Comparison of ENCODE assay signal across 10 cellular contexts in the genomic region with DNA sequence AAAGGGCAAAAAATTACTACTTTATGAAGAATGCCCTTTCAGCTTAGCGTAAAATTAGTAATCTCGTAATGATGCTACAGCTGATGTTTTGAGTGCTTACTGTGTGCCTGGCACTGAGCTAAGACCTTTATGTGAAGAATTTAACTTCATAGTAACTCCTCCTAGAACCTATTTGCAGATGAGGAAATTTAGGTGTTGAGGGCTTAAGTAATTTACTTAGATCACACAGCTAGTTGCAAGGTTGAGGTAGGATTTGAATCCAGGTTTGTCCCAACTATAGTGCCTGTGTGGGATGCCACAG. TPM values are rescaled to one million over a fixed set of nuclear protein-coding genes. Genes with fewer than 3 reads are reported as not detected.
A peak's percentile ranks its signal among the peaks of the same experiment; 100 is the strongest.
DNase-seq lines count a peak whose midpoint lies in the region; ATAC-seq lines count a peak whose summit lies in the region.
"Had no signal": no experiment of that assay in that cellular context is flagged by ENCODE, and none has a peak within 500 bp of the region (broad histone marks: within the 10 kb centered on the region; RNA-seq: fewer than 3 reads in every experiment).

No MANE protein-coding gene starts in this region.

- CTCF ChIA-PET in activated CD8-positive, alpha-beta T cell treated with anti-CD3 and anti-CD28 coated beads, Interleukin-2, amount 10 ng/mL, durations not matched to agents 7 days and 5 days (lab: Charles Lee) = interaction anchor here (0.9 kb wide), 1 partner anchor 185 kb away, joined by 3 read pairs; no protein-coding TSS in a partner anchor

- no peak for ATAC-seq in activated CD8-positive, alpha-beta T cell treated with anti-CD3 and anti-CD28 coated beads, Interleukin-2, amount 10 ng/mL, durations not matched to agents 7 days and 5 days
- no peak for ATAC-seq in stimulated activated naive B cell treated with anti-CD40 and anti-IgM and Interleukin-4, amounts not matched to agents 10 μg/mL and 1 μg/mL and 100 μg/mL, for 72 hours (replicated peaks)
- no peak for ATAC-seq in GM18498 (IDR thresholded peaks at IDR 0.05; ENCODE audit: unreplicated experiment)

- peaks cover 2% of the 10 kb centered on the region for H3K36me3 Mint-ChIP-seq in T-helper 1 cell treated with Interleukin-12 subunit alpha and Interleukin-12 subunit beta and Interleukin-4 antibody, amounts not matched to agents 30 μg/mL and 1 μg/mL, for 36 hours (ENCODE audit: low read depth)
- H3K36me3 Mint-ChIP-seq in activated CD8-positive, alpha-beta T cell treated with anti-CD3 and anti-CD28 coated beads, Interleukin-2, amount 10 ng/mL, durations not matched to agents 7 days and 5 days (ENCODE audit: low read depth) = peaks cover 9% of the 10 kb centered on the region
- peaks cover 3 to 10% of the 10 kb centered on the region in 2 donors for H3K36me3 Mint-ChIP-seq in stimulated activated naive B cell treated with anti-CD40 and anti-IgM and Interleukin-4, amounts not matched to agents 10 μg/mL and 1 μg/mL and 100 μg/mL, for 72 hours

- no peaks in the 10 kb centered on the region for H3K27me3 ChIP-seq in iPS-18a (ENCODE audit: control insufficient read depth, insufficient read depth, low read length)

- no peaks in the 10 kb centered on the region for H3K36me3 ChIP-seq in iPS-18a (ENCODE audit: control insufficient read depth, low read depth, low read length)

- H3K9me3 Mint-ChIP-seq in T-helper 1 cell treated with Interleukin-12 subunit alpha and Interleukin-12 subunit beta and Interleukin-4 antibody, amounts not matched to agents 30 μg/mL and 1 μg/mL, for 36 hours = no peaks in the 10 kb centered on the region
- H3K9me3 Mint-ChIP-seq in activated CD8-positive, alpha-beta T cell treated with anti-CD3 and anti-CD28 coated beads, Interleukin-2, amount 10 ng/mL, durations not matched to agents 7 days and 5 days (ENCODE audit: insufficient read depth) = peaks cover 5% of the 10 kb centered on the region
- H3K9me3 Mint-ChIP-seq in stimulated activated naive B cell treated with anti-CD40 and anti-IgM and Interleukin-4, amounts not matched to agents 10 μg/mL and 1 μg/mL and 100 μg/mL, for 72 hours = no peaks in the 10 kb centered on the region

- H3K9ac ChIP-seq in iPS-18a (ENCODE audit: low read length) = peak overlapping the region; percentile 87

- peaks cover 11% of the 10 kb centered on the region for H3K4me1 ChIP-seq in iPS-18a (ENCODE audit: control insufficient read depth, low read depth, low read length)

- peak overlapping the region; percentile 80 for H3K4me3 Mint-ChIP-seq in T-helper 1 cell treated with Interleukin-12 subunit alpha and Interleukin-12 subunit beta and Interleukin-4 antibody, amounts not matched to agents 30 μg/mL and 1 μg/mL, for 36 hours
- peak overlapping the region; percentile 82 for H3K4me3 Mint-ChIP-seq in activated CD8-positive, alpha-beta T cell treated with anti-CD3 and anti-CD28 coated beads, Interleukin-2, amount 10 ng/mL, durations not matched to agents 7 days and 5 days
- H3K4me3 Mint-ChIP-seq in stimulated activated naive B cell treated with anti-CD40 and anti-IgM and Interleukin-4, amounts not matched to agents 10 μg/mL and 1 μg/mL and 100 μg/mL, for 72 hours = peak overlapping the region; percentile 81 to 82

- H3K4me1 Mint-ChIP-seq in T-helper 1 cell treated with Interleukin-12 subunit alpha and Interleukin-12 subunit beta and Interleukin-4 antibody, amounts not matched to agents 30 μg/mL and 1 μg/mL, for 36 hours (ENCODE audit: low read depth) = peaks cover 32% of the 10 kb centered on the region
- H3K4me1 Mint-ChIP-seq in activated CD8-positive, alpha-beta T cell treated with anti-CD3 and anti-CD28 coated beads, Interleukin-2, amount 10 ng/mL, durations not matched to agents 7 days and 5 days (ENCODE audit: low read depth) = peaks cover 34% of the 10 kb centered on the region
- H3K4me1 Mint-ChIP-seq in stimulated activated naive B cell treated with anti-CD40 and anti-IgM and Interleukin-4, amounts not matched to agents 10 μg/mL and 1 μg/mL and 100 μg/mL, for 72 hours = peaks cover 15 to 20% of the 10 kb centered on the region in 2 donors

- no peak overlapping the region for H3K27ac ChIP-seq in iPS-18a (ENCODE audit: low read length)

- DNase-seq in T-helper 1 cell (no peak), HuH-7.5 (ENCODE audit: low spot score) (no peak), NCI-H2227 (lab: John Stamatoyannopoulos, UW; ENCODE audit: unreplicated experiment) (no peak)
- DNase-seq in activated CD8-positive, alpha-beta T cell treated with anti-CD3 and anti-CD28 coated beads, Interleukin-2, amount 10 ng/mL, durations not matched to agents 7 days and 5 days = no peak
- DNase-seq in stimulated activated naive B cell treated with anti-CD40 and anti-IgM and Interleukin-4, amounts not matched to agents 10 μg/mL and 1 μg/mL and 100 μg/mL, for 72 hours = no peak
- DNase-seq: cortex of kidney; stimulated activated CD4-positive, alpha-beta T cell treated with anti-CD3 and anti-CD28 coated beads, Interleukin-1b, Interleukin-23, amount 100 ng/mL, for 48 hours had no signal

- POLR2A ChIA-PET in activated CD8-positive, alpha-beta T cell treated with anti-CD3 and anti-CD28 coated beads, Interleukin-2, amount 10 ng/mL, durations not matched to agents 7 days and 5 days (lab: Charles Lee) = interaction anchor here (0.6 to 1.1 kb wide), 2 partner anchors 77 to 654 kb away, joined by 3 to 5 read pairs; a partner anchor contains a TSS

- no peaks in the 10 kb centered on the region for H3K9me3 ChIP-seq in iPS-18a (ENCODE audit: control insufficient read depth, low read depth, low read length)

- peak overlapping the region; percentile 68 for H3K27ac Mint-ChIP-seq in T-helper 1 cell treated with Interleukin-12 subunit alpha and Interleukin-12 subunit beta and Interleukin-4 antibody, amounts not matched to agents 30 μg/mL and 1 μg/mL, for 36 hours
- no peak overlapping the region for H3K27ac Mint-ChIP-seq in activated CD8-positive, alpha-beta T cell treated with anti-CD3 and anti-CD28 coated beads, Interleukin-2, amount 10 ng/mL, durations not matched to agents 7 days and 5 days
- peak overlapping the region; percentile 71 for H3K27ac Mint-ChIP-seq in stimulated activated naive B cell treated with anti-CD40 and anti-IgM and Interleukin-4, amounts not matched to agents 10 μg/mL and 1 μg/mL and 100 μg/mL, for 72 hours

- peaks cover under 1% of the 10 kb centered on the region for H3K27me3 Mint-ChIP-seq in T-helper 1 cell treated with Interleukin-12 subunit alpha and Interleukin-12 subunit beta and Interleukin-4 antibody, amounts not matched to agents 30 μg/mL and 1 μg/mL, for 36 hours (ENCODE audit: low read depth)
- no peaks in the 10 kb centered on the region for H3K27me3 Mint-ChIP-seq in activated CD8-positive, alpha-beta T cell treated with anti-CD3 and anti-CD28 coated beads, Interleukin-2, amount 10 ng/mL, durations not matched to agents 7 days and 5 days (ENCODE audit: low read depth)
- peaks cover 0 to 7% of the 10 kb centered on the region in 2 donors for H3K27me3 Mint-ChIP-seq in stimulated activated naive B cell treated with anti-CD40 and anti-IgM and Interleukin-4, amounts not matched to agents 10 μg/mL and 1 μg/mL and 100 μg/mL, for 72 hours

- H3K4me3 ChIP-seq in iPS-18a (ENCODE audit: low read length) = peak overlapping the region; percentile 89

RNA-seq across cellular contexts. Expression of a gene that starts 1.4 kb away (rescaled TPM):
- 10 to 100 TPM; 29.5 to 29.6 TPM for total RNA-seq in activated CD8-positive, alpha-beta T cell treated with anti-CD3 and anti-CD28 coated beads, Interleukin-2, amount 10 ng/mL, durations not matched to agents 7 days and 5 days
